Comparison of ENCODE assay signal across 8 cellular contexts in the genomic region with DNA sequence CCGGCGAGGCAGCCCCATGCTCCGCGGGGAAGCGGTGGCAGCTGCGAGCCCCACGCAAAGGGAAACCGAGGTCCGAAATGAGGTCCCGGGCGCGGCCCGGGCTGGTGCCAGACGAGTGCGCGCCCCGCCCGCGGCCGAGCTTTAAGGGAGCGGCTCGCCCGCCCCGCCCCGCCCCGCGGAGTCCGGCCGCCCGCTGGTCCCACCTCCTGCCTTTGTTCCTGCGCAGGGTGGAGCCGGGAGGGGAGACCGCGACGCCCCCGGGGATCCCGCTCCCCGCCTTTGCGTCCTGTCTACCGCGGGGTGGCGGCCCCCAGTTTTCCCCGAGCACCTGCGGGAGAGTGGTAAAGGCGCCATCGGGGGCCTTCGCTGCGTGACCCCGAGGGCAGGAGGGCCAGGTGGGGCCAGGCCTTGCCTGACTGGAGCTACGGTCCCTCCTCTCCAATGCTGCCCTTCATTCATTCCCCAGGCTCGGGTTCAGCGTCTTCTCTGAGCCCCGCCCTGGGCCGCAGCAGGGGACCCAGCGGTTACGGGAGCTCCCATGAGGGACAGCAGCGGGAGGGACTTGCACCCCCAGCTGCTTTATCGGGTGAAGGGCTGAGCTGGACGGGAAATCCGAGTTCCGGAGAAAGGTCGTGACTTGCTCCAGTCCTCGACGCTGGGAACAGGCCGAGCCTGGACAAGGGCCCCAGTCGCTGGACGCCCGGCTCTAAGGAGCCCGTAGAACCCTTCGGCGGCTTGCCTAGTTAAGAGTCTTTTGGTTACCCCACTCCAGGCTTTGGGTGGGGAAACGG. TPM values are rescaled to one million over a fixed set of nuclear protein-coding genes. Genes with fewer than 3 reads are reported as not detected.
A peak's percentile ranks its signal among the peaks of the same experiment; 100 is the strongest.
DNase-seq lines count a peak whose midpoint lies in the region; ATAC-seq, FAIRE-seq and TF ChIP-seq lines count a peak whose summit lies in the region.

A gene with protein sequence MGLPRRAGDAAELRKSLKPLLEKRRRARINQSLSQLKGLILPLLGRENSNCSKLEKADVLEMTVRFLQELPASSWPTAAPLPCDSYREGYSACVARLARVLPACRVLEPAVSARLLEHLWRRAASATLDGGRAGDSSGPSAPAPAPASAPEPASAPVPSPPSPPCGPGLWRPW (minus strand): TSS at position 117 of the 791 bp plus-strand sequence. CDS start 99 bp downstream, at position 18.

- H3K27me3 ChIP-seq in duodenal mucosa (ENCODE audit: control insufficient read depth in 1 of 2, insufficient read depth in 2 of 2, low read length in 2 of 2) (peaks cover 65 to 76% of the 10 kb centered on the region in 2 donors), aorta (ENCODE audit: control insufficient read depth in 1 of 2, insufficient read depth in 2 of 2, low read length in 1 of 2) (peaks cover 0 to 2% of the 10 kb centered on the region in 2 donors)

- no peak for TF ChIP-seq CTCF in AG09309 (IDR thresholded peaks at IDR 0.05; ENCODE audit: control insufficient read depth, insufficient read depth, low read depth, low read length, missing control alignments)
- no peak for TF ChIP-seq CTCF in mucosa of descending colon (IDR thresholded peaks at IDR 0.05)

- H3K4me3 ChIP-seq in AG09309 (ENCODE audit: control insufficient read depth, low read depth, low read length) (peak within 1 kb of the TSS; percentile 11), duodenal mucosa (ENCODE audit: low read depth in 1 of 2, low read length in 2 of 2) (peak within 1 kb of the TSS; percentile 30 to 50), mucosa of descending colon (peak within 1 kb of the TSS; percentile 4), aorta (ENCODE audit: low read length in 2 of 2) (peak within 1 kb of the TSS in 1 of 2 donors; percentile 32)

- intact Hi-C loops in mucosa of descending colon (cut with DNase I, micrococcal nuclease) (no loop called here), aorta (cut with DNase I) (no loop called here)

- DNase-seq in AG09309 (ENCODE audit: low read depth) (no peak), HuH-7 (ENCODE audit: low spot score) (peak; percentile 66), mucosa of descending colon (peak; percentile 81 to 88 (median 85)), aorta (no peak), GM19239 (ENCODE audit: insufficient read length, low spot score) (no peak), SKM-1 (lab: John Stamatoyannopoulos, UW; ENCODE audit: unreplicated experiment) (no peak)

- peak within 1 kb of the TSS in 1 of 2 donors; percentile 26 for H3K9ac ChIP-seq in duodenal mucosa (ENCODE audit: low read depth in 1 of 2, low read length in 2 of 2)

- ATAC-seq in mucosa of descending colon (peak; percentile 81), aorta (ENCODE audit: low FRiP score) (no peak), GM21447 (IDR thresholded peaks at IDR 0.05; ENCODE audit: unreplicated experiment) (no peak)

- no peak for FAIRE-seq in GM19239 (lab: Jason Lieb, UNC)

- H3K9me3 ChIP-seq in duodenal mucosa (ENCODE audit: control insufficient read depth in 1 of 2, low read length in 2 of 2) (no peaks in the 10 kb centered on the region), mucosa of descending colon (no peaks in the 10 kb centered on the region), aorta (ENCODE audit: control insufficient read depth, low read length) (no peaks in the 10 kb centered on the region)

- H3K27ac ChIP-seq in duodenal mucosa (ENCODE audit: low read depth, low read length) (no peak within 1 kb of the TSS), aorta (ENCODE audit: low read depth in 1 of 2, low read length in 2 of 2) (no peak within 1 kb of the TSS)

- 1 to 2% methylated on average over 57 to 72 of the region's 72 CpGs for WGBS in aorta, 2 donors

- H3K4me1 ChIP-seq in duodenal mucosa (ENCODE audit: control insufficient read depth in 1 of 2, insufficient read depth in 2 of 2, low read length in 2 of 2) (peaks cover 26 to 42% of the 10 kb centered on the region in 2 donors), mucosa of descending colon (ENCODE audit: low read depth) (peaks cover 52% of the 10 kb centered on the region), aorta (ENCODE audit: control insufficient read depth in 1 of 2, insufficient read depth in 2 of 2, low read length in 2 of 2) (no peaks in the 10 kb centered on the region)

- H3K36me3 ChIP-seq in duodenal mucosa (ENCODE audit: control insufficient read depth in 1 of 2, insufficient read depth in 2 of 2, low read length in 2 of 2) (no peaks in the 10 kb centered on the region), mucosa of descending colon (ENCODE audit: low read depth) (no peaks in the 10 kb centered on the region), aorta (ENCODE audit: control insufficient read depth in 1 of 2, insufficient read depth in 2 of 2, low read length in 1 of 2) (no peaks in the 10 kb centered on the region)

RNA-seq across cellular contexts. Expression of the gene that starts here (rescaled TPM):
- total RNA-seq in mucosa of descending colon (10 to 100 TPM in 2 of 3 donors, 1 to 10 TPM in 1; 8.6 to 23.0 (median 22.4) TPM), aorta (under 1 TPM in 1 of 2 donors, not detected in 1; 0.49 TPM)
- 1 to 10 TPM in 1 of 2 donors, not detected in 1; 1.4 TPM for polyA plus RNA-seq in aorta

Comparison
In these comparisons a context has a peak if more than half of its experiments do, and no peak if none do; other contexts are left out.
1. RNA of the gene that starts here (total RNA-seq): 8.6 to 23.0 TPM in mucosa of descending colon; 0.49 TPM in aorta; every median in the first group is over 4 times any median in the second.
2. DNase-seq: peak in HuH-7 (single experiment) and mucosa of descending colon (3 of 3); none in AG09309 (single experiment), aorta (0 of 2), GM19239 (single experiment) and SKM-1 (single experiment).